17 cellular contexts compared by ENCODE assay signal in the genomic region with DNA sequence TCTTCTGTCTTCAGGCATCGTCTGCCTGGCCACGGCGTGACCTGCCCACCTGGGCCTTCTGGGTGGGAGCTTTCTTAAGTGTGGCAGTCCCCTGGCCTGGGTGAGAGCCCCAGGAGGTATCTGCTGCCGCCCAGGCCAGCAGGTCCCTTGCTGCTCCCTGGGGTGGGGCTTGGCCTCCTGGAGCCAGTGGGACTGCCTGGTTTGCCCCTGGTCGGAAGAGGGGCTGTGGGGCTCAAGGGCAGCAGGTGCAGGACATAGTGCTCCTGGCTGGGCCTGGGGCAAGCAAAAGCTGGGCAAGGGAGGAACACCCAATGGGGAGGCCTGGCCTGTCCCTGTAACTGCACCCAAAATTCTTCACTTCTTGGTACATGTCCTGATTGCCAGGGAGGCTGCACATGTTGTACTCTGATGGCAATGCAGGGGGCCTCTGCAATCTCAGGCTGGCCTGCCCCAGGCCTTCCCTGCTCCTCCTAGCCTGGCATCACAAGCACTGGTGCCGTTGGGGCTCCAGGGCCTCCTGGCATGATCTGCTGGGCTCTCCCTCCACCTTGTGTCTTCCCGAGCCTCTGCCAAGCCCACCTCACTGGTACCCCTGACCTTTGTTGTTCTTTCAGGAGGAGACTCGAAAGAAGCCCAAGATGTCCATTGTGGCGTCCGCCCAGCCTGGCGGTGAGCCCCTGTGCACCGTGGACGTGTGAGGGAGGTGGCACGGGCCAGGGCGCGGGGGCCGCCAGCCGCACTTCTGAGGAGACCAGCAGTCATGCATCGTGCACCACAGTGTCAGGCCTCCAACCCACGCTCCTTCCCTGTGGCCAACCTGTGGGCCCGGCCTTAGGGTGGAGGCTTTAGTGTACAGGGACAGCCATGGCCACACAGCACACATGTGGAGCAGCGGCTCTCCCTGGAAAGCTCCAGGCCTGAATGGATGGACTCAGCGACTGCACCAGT. TPM values are rescaled to one million over a fixed set of nuclear protein-coding genes. Genes with fewer than 3 reads are reported as not detected.
A peak's percentile ranks its signal among the peaks of the same experiment; 100 is the strongest.
DNase-seq lines count a peak whose midpoint lies in the region; ATAC-seq, FAIRE-seq and TF ChIP-seq lines count a peak whose summit lies in the region.
"Had no signal": no experiment of that assay in that cellular context is flagged by ENCODE, and none has a peak within 500 bp of the region (broad histone marks: within the 10 kb centered on the region; RNA-seq: fewer than 3 reads in every experiment).

No MANE protein-coding gene starts in this region.

- WGBS in K562 (ENCODE audit: insufficient coverage, low coverage, missing lambda C conversion rate): 92% methylated on average over 23 of the region's 23 CpGs

- POLR2A ChIA-PET in K562 (lab: Yijun Ruan, JAX): interaction anchor here (0.6 to 20.7 kb wide), 22 partner anchors 8 to 1461 kb away, joined by 3 to 513 read pairs (median 4); a partner anchor contains a TSS

- peak overlapping the region in 1 of 2 experiments; percentile 18; a peak in 2 of 4 replicates for H3K9ac ChIP-seq in K562 (ENCODE audit: insufficient read depth in 1 of 2, low read depth in 2 of 2, low read length in 2 of 2)

- DNase-seq in Calu3: no peak
- peak; percentile 56 for DNase-seq in H7
- DNase-seq in K562 (ENCODE audit: extremely low read depth in 1 of 4, low spot score in 3 of 4): peak in 1 of 4 experiments; percentile 62
- peak in 2 of 3 donors; percentile 31 to 48 for DNase-seq in mucosa of descending colon
- no peak for DNase-seq in NCI-H774 (lab: John Stamatoyannopoulos, UW)
- no peak for DNase-seq in cerebellum (ENCODE audit: low spot score)
- no peak for DNase-seq in MG63
- DNase-seq: cerebellar nuclear complex, DMS153, NCI-H1436, thyroid gland had no signal

- peaks cover 70% of the 10 kb centered on the region for H3K36me3 Mint-ChIP-seq in Calu3 (ENCODE audit: insufficient read depth, unreplicated experiment)

- in situ Hi-C loops in K562 (cut with MboI): loop anchor here (10.0 kb wide), 1 partner anchor 385 kb away; a partner anchor contains a TSS

- no peaks in the 10 kb centered on the region for H3K4me1 Mint-ChIP-seq in Calu3 (ENCODE audit: low read depth, unreplicated experiment)
- H3K4me1 Mint-ChIP-seq: nephron had no signal

- H3K27me3 Mint-ChIP-seq in Calu3 (ENCODE audit: unreplicated experiment): no peaks in the 10 kb centered on the region

- H3K9me3 ChIP-seq in K562 (replicated peaks; ENCODE audit: control insufficient read depth, insufficient read depth, low read depth, low read length) (no peaks in the 10 kb centered on the region), mucosa of descending colon (no peaks in the 10 kb centered on the region), MG63 (no peaks in the 10 kb centered on the region)
- H3K9me3 ChIP-seq: gastroesophageal sphincter, thyroid gland had no signal

- H3K27me3 ChIP-seq in H7 (ENCODE audit: control insufficient read depth, insufficient read depth, low read length) (no peaks in the 10 kb centered on the region), K562 (ENCODE audit: control insufficient read depth in 2 of 2, insufficient read depth in 2 of 2, low read length in 2 of 2) (no peaks in the 10 kb centered on the region), MG63 (no peaks in the 10 kb centered on the region)
- H3K27me3 ChIP-seq: gastroesophageal sphincter, thyroid gland had no signal

- H3K4me1 ChIP-seq in K562 (replicated peaks in 1 of 2; ENCODE audit: control insufficient read depth in 2 of 2, insufficient read depth in 2 of 2, low read length in 2 of 2): peaks cover 0 to 68% of the 10 kb centered on the region in 2 experiments; a peak in 3 of 5 replicates
- no peaks in the 10 kb centered on the region for H3K4me1 ChIP-seq in mucosa of descending colon (ENCODE audit: low read depth)

- ATAC-seq in K562 (peak; percentile 2), mucosa of descending colon (peak; percentile 4), HG03196 (IDR thresholded peaks at IDR 0.05; ENCODE audit: unreplicated experiment) (no peak)
- ATAC-seq: gastroesophageal sphincter had no signal

- TF ChIP-seq RAD21 in K562 (CRISPR knock-in tag; conservative IDR thresholded peaks at IDR 0.05 in 1 of 2, IDR thresholded peaks at IDR 0.05 in 1 of 2): no peak

- CTCF ChIA-PET in Calu3 (lab: Charles Lee): no interaction called here
- CTCF ChIA-PET in K562 (lab: Yijun Ruan, JAX; ENCODE audit: low intra/inter-chr PET ratio): no interaction called here

- no peak overlapping the region for H2AFZ ChIP-seq in K562 (ENCODE audit: low read depth, low read length)

- peaks cover 73% of the 10 kb centered on the region for H4K20me1 ChIP-seq in K562 (replicated peaks; ENCODE audit: control insufficient read depth, insufficient read depth, low read length)

- peak overlapping the region; percentile 60 for H3K27ac Mint-ChIP-seq in Calu3 (ENCODE audit: unreplicated experiment)
- H3K27ac Mint-ChIP-seq: nephron had no signal

- no peak for TF ChIP-seq EP300 in K562 (IDR thresholded peaks at IDR 0.05; ENCODE audit: low read length)

- intact Hi-C loops in Calu3 (cut with micrococcal nuclease; ENCODE audit: unreplicated experiment): no loop called here
- intact Hi-C loops in K562 (cut with micrococcal nuclease): no loop called here
- intact Hi-C loops in mucosa of descending colon (cut with DNase I, micrococcal nuclease): no loop called here

- H3K4me3 ChIP-seq in H7 (ENCODE audit: insufficient read depth, low read depth, low read length) (no peak overlapping the region), K562 (no peak overlapping the region), mucosa of descending colon (no peak overlapping the region), MG63 (no peak overlapping the region)
- H3K4me3 ChIP-seq: gastroesophageal sphincter, lung, thyroid gland had no signal

- no peaks in the 10 kb centered on the region for H3K9me3 Mint-ChIP-seq in Calu3 (ENCODE audit: low read depth, unreplicated experiment)
- H3K9me3 Mint-ChIP-seq: nephron had no signal

- peaks cover 12% of the 10 kb centered on the region; the same call in 2 of the 3 replicates for H3K79me2 ChIP-seq in K562 (ENCODE audit: control insufficient read depth, insufficient read depth, low read length)

- peak; percentile 65 for TF ChIP-seq POLR2A in K562 (conservative IDR thresholded peaks at IDR 0.05)

- no peak for FAIRE-seq in K562 (lab: Jason Lieb, UNC)
- FAIRE-seq: TTC549 had no signal

- H3K4me3 Mint-ChIP-seq in Calu3 (ENCODE audit: low read depth, unreplicated experiment): no peak overlapping the region

- no peak overlapping the region for H3K4me2 ChIP-seq in K562 (ENCODE audit: insufficient read depth, low read length)

- peaks cover 53% of the 10 kb centered on the region for H3K36me3 ChIP-seq in H7 (replicated peaks; ENCODE audit: control insufficient read depth, insufficient read depth, low read length)
- peaks cover 100% of the 10 kb centered on the region for H3K36me3 ChIP-seq in K562 (ENCODE audit: control insufficient read depth, insufficient read depth, low read length)
- H3K36me3 ChIP-seq in mucosa of descending colon (ENCODE audit: low read depth): peaks cover 8% of the 10 kb centered on the region
- peaks cover 85% of the 10 kb centered on the region for H3K36me3 ChIP-seq in MG63

- BruUV-seq in Calu3 (replicated peaks; lab: Mats Ljungman, UMichigan): no TSS peak
- BruUV-seq in K562 (replicated peaks; lab: Mats Ljungman, UMichigan): no TSS peak

- H3K27ac ChIP-seq in K562 (ENCODE audit: extremely low read depth, low read depth, low read length): no peak overlapping the region
- H3K27ac ChIP-seq: gastroesophageal sphincter, thyroid gland had no signal

- peaks cover 3% of the 10 kb centered on the region for H3K9me1 ChIP-seq in K562 (ENCODE audit: control insufficient read depth, insufficient read depth, low read length)

- TF ChIP-seq CTCF in Calu3 (IDR thresholded peaks at IDR 0.05; ENCODE audit: unreplicated experiment) (no peak), K562 (IDR thresholded peaks at IDR 0.05 in 2 of 3, conservative IDR thresholded peaks at IDR 0.05 in 1 of 3; ENCODE audit: insufficient read depth in 2 of 3, low read depth in 1 of 3, low read length in 3 of 3) (no peak; a peak in 1 of 6 replicates), mucosa of descending colon (IDR thresholded peaks at IDR 0.05) (no peak)

RNA-seq across cellular contexts. Expression of a gene that starts 6.2 kb away (rescaled TPM):
- total RNA-seq in Calu3 (2022): 205 and 208 TPM in 2 replicates
- 564 and 664 TPM in 2 replicates for total RNA-seq in H7 (2014; rRNA removed; shearing (Covaris generic))
- total RNA-seq in K562 (2011; cell fraction: chromatin; rRNA removed; ENCODE audit: low replicate concordance): 525 and 801 TPM in 2 replicates
- total RNA-seq in K562 (2011; cell fraction: nucleolus; rRNA removed): 523 and 591 TPM in 2 replicates
- total RNA-seq in K562 (2011; cell fraction: nucleoplasm; rRNA removed): 545 and 554 TPM in 2 replicates
- total RNA-seq in K562 (2014; rRNA removed): 2,045 and 2,260 TPM in 2 replicates
- total RNA-seq in K562 (2014; rRNA removed; fragmentation: Illumina TruSeq; extraction: Trizol): 1,191 and 1,409 TPM in 2 replicates
- 1,591 and 1,659 TPM in 2 replicates for total RNA-seq in K562 (2015; rRNA removed; fragmentation: Illumina TruSeq; extraction: Trizol)
- 1,289 and 1,311 TPM in 2 replicates for total RNA-seq in K562 (2021)
- polyA plus RNA-seq in K562 (2011; rRNA removed): 1,082 and 1,351 TPM in 2 replicates
- polyA plus RNA-seq in K562 (2011; cell fraction: cytosol; rRNA removed): 950 and 1,655 TPM in 2 replicates
- polyA plus RNA-seq in K562 (2011; cell fraction: nucleus; rRNA removed): 1,008 and 1,512 TPM in 2 replicates
- polyA plus RNA-seq in K562 (2012): 795 and 1,074 TPM in 2 replicates
- polyA plus RNA-seq in K562 (2014; fragmentation: Illumina TruSeq; extraction: Trizol): 1,518 and 1,621 TPM in 2 replicates
- polyA plus RNA-seq in K562 (2014; fragmentation: Nextera tagmentation; extraction: Ambion mirVana): 100 to 1,000 TPM; 162 to 207 TPM
- 2,237 and 2,891 TPM in 2 replicates for polyA plus RNA-seq in K562 (2014; rRNA removed)
- polyA minus RNA-seq in K562 (2011; rRNA and poly(A)+ RNA removed): 896 and 959 TPM in 2 replicates
- 618 and 835 TPM in 2 replicates for polyA minus RNA-seq in K562 (2011; cell fraction: cytosol; rRNA and poly(A)+ RNA removed)
- polyA minus RNA-seq in K562 (2011; cell fraction: nucleus; rRNA and poly(A)+ RNA removed): 183 and 414 TPM in 2 replicates
- total RNA-seq in mucosa of descending colon: 100 to 1,000 TPM in 1 of 3 donors, 10 to 100 TPM in 2; 58.4 to 102 (median 66.0) TPM
- total RNA-seq in cerebellum: 90.7 TPM
- total RNA-seq in MG63 (2014; rRNA removed; shearing (Covaris generic); ENCODE audit: low replicate concordance): 841 and 1,160 TPM in 2 replicates

RNA-seq across cellular contexts. Expression of a gene that starts 7.3 kb away (rescaled TPM):
- total RNA-seq in Calu3 (2022) (63.0 and 71.9 TPM in 2 replicates), K562 (2014; rRNA removed) (203 and 254 TPM in 2 replicates), K562 (2014; rRNA removed; fragmentation: Illumina TruSeq; extraction: Trizol) (31.5 and 47.4 TPM in 2 replicates), K562 (2015; rRNA removed; fragmentation: Illumina TruSeq; extraction: Trizol) (151 and 170 TPM in 2 replicates), K562 (2021) (222 and 242 TPM in 2 replicates), mucosa of descending colon (10 to 100 TPM; 34.4 to 50.0 (median 37.6) TPM), cerebellum (33.6 TPM)
- 78.5 and 88.6 TPM in 2 replicates for total RNA-seq in H7 (2014; rRNA removed; shearing (Covaris generic))
- total RNA-seq in K562 (2011; cell fraction: chromatin; rRNA removed; ENCODE audit: low replicate concordance): 249 and 785 TPM in 2 replicates
- total RNA-seq in K562 (2011; cell fraction: nucleolus; rRNA removed): 623 and 778 TPM in 2 replicates
- 344 and 378 TPM in 2 replicates for total RNA-seq in K562 (2011; cell fraction: nucleoplasm; rRNA removed)
- polyA plus RNA-seq in K562 (2011; rRNA removed) (102 and 189 TPM in 2 replicates), K562 (2014; fragmentation: Illumina TruSeq; extraction: Trizol) (140 and 177 TPM in 2 replicates), K562 (2014; fragmentation: Nextera tagmentation; extraction: Ambion mirVana) (1 to 10 TPM; 1.6 to 6.6 TPM), K562 (2014; rRNA removed) (258 and 265 TPM in 2 replicates)
- 155 and 253 TPM in 2 replicates for polyA plus RNA-seq in K562 (2011; cell fraction: cytosol; rRNA removed)
- 1,476 and 1,701 TPM in 2 replicates for polyA plus RNA-seq in K562 (2011; cell fraction: nucleus; rRNA removed)
- 173 and 189 TPM in 2 replicates for polyA plus RNA-seq in K562 (2012)
- 57.9 and 72.9 TPM in 2 replicates for polyA minus RNA-seq in K562 (2011; rRNA and poly(A)+ RNA removed)
- 87.3 and 128 TPM in 2 replicates for polyA minus RNA-seq in K562 (2011; cell fraction: cytosol; rRNA and poly(A)+ RNA removed)
- 286 and 369 TPM in 2 replicates for polyA minus RNA-seq in K562 (2011; cell fraction: nucleus; rRNA and poly(A)+ RNA removed)
- 39.4 and 43.4 TPM in 2 replicates for total RNA-seq in MG63 (2014; rRNA removed; shearing (Covaris generic); ENCODE audit: low replicate concordance)

RNA-seq across cellular contexts. Expression of a gene that starts 21.9 kb away (rescaled TPM):
- total RNA-seq in Calu3 (2022) (78.4 and 87.2 TPM in 2 replicates), K562 (2014; rRNA removed) (16.4 and 27.9 TPM in 2 replicates), K562 (2014; rRNA removed; fragmentation: Illumina TruSeq; extraction: Trizol) (4.5 and 7.5 TPM in 2 replicates), K562 (2015; rRNA removed; fragmentation: Illumina TruSeq; extraction: Trizol) (9.8 and 11.3 TPM in 2 replicates), K562 (2021) (99.5 and 109 TPM in 2 replicates), mucosa of descending colon (10 to 100 TPM; 27.7 to 53.0 (median 42.2) TPM), cerebellum (7.7 TPM)
- total RNA-seq in H7 (2014; rRNA removed; shearing (Covaris generic)): 15.6 and 16.6 TPM in 2 replicates
- 77.3 and 229 TPM in 2 replicates for total RNA-seq in K562 (2011; cell fraction: chromatin; rRNA removed; ENCODE audit: low replicate concordance)
- 110 and 113 TPM in 2 replicates for total RNA-seq in K562 (2011; cell fraction: nucleolus; rRNA removed)
- 89.5 and 103 TPM in 2 replicates for total RNA-seq in K562 (2011; cell fraction: nucleoplasm; rRNA removed)
- polyA plus RNA-seq in K562 (2011; rRNA removed) (21.3 and 39.4 TPM in 2 replicates), K562 (2014; fragmentation: Illumina TruSeq; extraction: Trizol) (34.6 and 58.2 TPM in 2 replicates), K562 (2014; fragmentation: Nextera tagmentation; extraction: Ambion mirVana) (under 1 TPM; 0.04 to 0.15 TPM), K562 (2014; rRNA removed) (74.5 and 108 TPM in 2 replicates)
- polyA plus RNA-seq in K562 (2011; cell fraction: cytosol; rRNA removed): 30.5 and 34.1 TPM in 2 replicates
- 388 and 500 TPM in 2 replicates for polyA plus RNA-seq in K562 (2011; cell fraction: nucleus; rRNA removed)
- polyA plus RNA-seq in K562 (2012): 47.3 and 69.3 TPM in 2 replicates
- polyA minus RNA-seq in K562 (2011; rRNA and poly(A)+ RNA removed): 5.1 and 6.4 TPM in 2 replicates
- polyA minus RNA-seq in K562 (2011; cell fraction: cytosol; rRNA and poly(A)+ RNA removed): 26.3 and 42.5 TPM in 2 replicates
- 38.9 and 55.3 TPM in 2 replicates for polyA minus RNA-seq in K562 (2011; cell fraction: nucleus; rRNA and poly(A)+ RNA removed)
- total RNA-seq in MG63 (2014; rRNA removed; shearing (Covaris generic); ENCODE audit: low replicate concordance): 1.4 and 9.6 TPM in 2 replicates

RNA-seq across cellular contexts. Expression of a gene that starts 29.6 kb away (rescaled TPM):
- total RNA-seq in Calu3 (2022): 53.1 and 54.7 TPM in 2 replicates
- total RNA-seq in H7 (2014; rRNA removed; shearing (Covaris generic)): 23.0 and 37.3 TPM in 2 replicates
- 638 and 1,105 TPM in 2 replicates for total RNA-seq in K562 (2011; cell fraction: chromatin; rRNA removed; ENCODE audit: low replicate concordance)
- 550 and 577 TPM in 2 replicates for total RNA-seq in K562 (2011; cell fraction: nucleolus; rRNA removed)
- 502 and 511 TPM in 2 replicates for total RNA-seq in K562 (2011; cell fraction: nucleoplasm; rRNA removed)
- 107 and 108 TPM in 2 replicates for total RNA-seq in K562 (2014; rRNA removed)
- total RNA-seq in K562 (2014; rRNA removed; fragmentation: Illumina TruSeq; extraction: Trizol): 43.7 and 49.4 TPM in 2 replicates
- total RNA-seq in K562 (2015; rRNA removed; fragmentation: Illumina TruSeq; extraction: Trizol): 80.1 and 81.2 TPM in 2 replicates
- 116 and 119 TPM in 2 replicates for total RNA-seq in K562 (2021)
- polyA plus RNA-seq in K562 (2011; rRNA removed): 81.8 and 155 TPM in 2 replicates
- polyA plus RNA-seq in K562 (2011; cell fraction: cytosol; rRNA removed): 51.2 and 92.7 TPM in 2 replicates
- 1,167 and 1,418 TPM in 2 replicates for polyA plus RNA-seq in K562 (2011; cell fraction: nucleus; rRNA removed)
- 76.7 and 85.3 TPM in 2 replicates for polyA plus RNA-seq in K562 (2012)
- polyA plus RNA-seq in K562 (2014; fragmentation: Illumina TruSeq; extraction: Trizol): 70.4 and 75.0 TPM in 2 replicates
- polyA plus RNA-seq in K562 (2014; fragmentation: Nextera tagmentation; extraction: Ambion mirVana): 1 to 10 TPM; 5.9 to 7.7 TPM
- polyA plus RNA-seq in K562 (2014; rRNA removed): 135 and 144 TPM in 2 replicates
- polyA minus RNA-seq in K562 (2011; rRNA and poly(A)+ RNA removed): 62.1 and 82.0 TPM in 2 replicates
- polyA minus RNA-seq in K562 (2011; cell fraction: cytosol; rRNA and poly(A)+ RNA removed): 35.2 and 46.4 TPM in 2 replicates
- polyA minus RNA-seq in K562 (2011; cell fraction: nucleus; rRNA and poly(A)+ RNA removed): 210 and 349 TPM in 2 replicates
- total RNA-seq in mucosa of descending colon: 10 to 100 TPM; 39.0 to 48.8 (median 48.4) TPM
- 45.4 TPM for total RNA-seq in cerebellum
- total RNA-seq in MG63 (2014; rRNA removed; shearing (Covaris generic); ENCODE audit: low replicate concordance): 16.3 and 31.0 TPM in 2 replicates

RNA-seq across cellular contexts. Expression of a gene that starts 41.2 kb away (rescaled TPM):
- total RNA-seq in Calu3 (2022): not detected in 2 replicates
- total RNA-seq in H7 (2014; rRNA removed; shearing (Covaris generic)): not detected in 2 replicates
- total RNA-seq in K562 (2011; cell fraction: chromatin; rRNA removed; ENCODE audit: low replicate concordance): not detected in 2 replicates
- total RNA-seq in K562 (2011; cell fraction: nucleolus; rRNA removed): not detected in 2 replicates
- not detected in 2 replicates for total RNA-seq in K562 (2011; cell fraction: nucleoplasm; rRNA removed)
- not detected in 2 replicates for total RNA-seq in K562 (2014; rRNA removed)
- total RNA-seq in K562 (2014; rRNA removed; fragmentation: Illumina TruSeq; extraction: Trizol): not detected in 2 replicates
- total RNA-seq in K562 (2015; rRNA removed; fragmentation: Illumina TruSeq; extraction: Trizol): not detected in 2 replicates
- total RNA-seq in K562 (2021): not detected in 2 replicates
- polyA plus RNA-seq in K562 (2011; rRNA removed): not detected in 2 replicates
- not detected in 2 replicates for polyA plus RNA-seq in K562 (2011; cell fraction: cytosol; rRNA removed)
- not detected in 2 replicates for polyA plus RNA-seq in K562 (2011; cell fraction: nucleus; rRNA removed)
- 0.26 TPM in 1 of 2 replicates, not detected in the other for polyA plus RNA-seq in K562 (2012)
- polyA plus RNA-seq in K562 (2014; fragmentation: Illumina TruSeq; extraction: Trizol): not detected in 2 replicates
- polyA plus RNA-seq in K562 (2014; fragmentation: Nextera tagmentation; extraction: Ambion mirVana): not detected
- polyA plus RNA-seq in K562 (2014; rRNA removed): not detected in 2 replicates
- polyA minus RNA-seq in K562 (2011; rRNA and poly(A)+ RNA removed): not detected in 2 replicates
- polyA minus RNA-seq in K562 (2011; cell fraction: cytosol; rRNA and poly(A)+ RNA removed): not detected in 2 replicates
- not detected in 2 replicates for polyA minus RNA-seq in K562 (2011; cell fraction: nucleus; rRNA and poly(A)+ RNA removed)
- under 1 TPM; 0.41 to 0.98 (median 0.65) TPM for total RNA-seq in mucosa of descending colon
- total RNA-seq in cerebellum: 1.4 TPM
- total RNA-seq in MG63 (2014; rRNA removed; shearing (Covaris generic); ENCODE audit: low replicate concordance): not detected in 2 replicates
- total RNA-seq: gastroesophageal sphincter, SK-MEL-5 had no signal

Comparison
In these comparisons a context has a peak if more than half of its experiments do, and no peak if none do; other contexts are left out.
1. DNase-seq: peak in H7 (single experiment) and mucosa of descending colon (2 of 3); none in Calu3 (single experiment), NCI-H774 (single experiment), cerebellum (single experiment) and MG63 (single experiment).